Comparison of ENCODE assay signal across 1 cellular context in the genomic region with DNA sequence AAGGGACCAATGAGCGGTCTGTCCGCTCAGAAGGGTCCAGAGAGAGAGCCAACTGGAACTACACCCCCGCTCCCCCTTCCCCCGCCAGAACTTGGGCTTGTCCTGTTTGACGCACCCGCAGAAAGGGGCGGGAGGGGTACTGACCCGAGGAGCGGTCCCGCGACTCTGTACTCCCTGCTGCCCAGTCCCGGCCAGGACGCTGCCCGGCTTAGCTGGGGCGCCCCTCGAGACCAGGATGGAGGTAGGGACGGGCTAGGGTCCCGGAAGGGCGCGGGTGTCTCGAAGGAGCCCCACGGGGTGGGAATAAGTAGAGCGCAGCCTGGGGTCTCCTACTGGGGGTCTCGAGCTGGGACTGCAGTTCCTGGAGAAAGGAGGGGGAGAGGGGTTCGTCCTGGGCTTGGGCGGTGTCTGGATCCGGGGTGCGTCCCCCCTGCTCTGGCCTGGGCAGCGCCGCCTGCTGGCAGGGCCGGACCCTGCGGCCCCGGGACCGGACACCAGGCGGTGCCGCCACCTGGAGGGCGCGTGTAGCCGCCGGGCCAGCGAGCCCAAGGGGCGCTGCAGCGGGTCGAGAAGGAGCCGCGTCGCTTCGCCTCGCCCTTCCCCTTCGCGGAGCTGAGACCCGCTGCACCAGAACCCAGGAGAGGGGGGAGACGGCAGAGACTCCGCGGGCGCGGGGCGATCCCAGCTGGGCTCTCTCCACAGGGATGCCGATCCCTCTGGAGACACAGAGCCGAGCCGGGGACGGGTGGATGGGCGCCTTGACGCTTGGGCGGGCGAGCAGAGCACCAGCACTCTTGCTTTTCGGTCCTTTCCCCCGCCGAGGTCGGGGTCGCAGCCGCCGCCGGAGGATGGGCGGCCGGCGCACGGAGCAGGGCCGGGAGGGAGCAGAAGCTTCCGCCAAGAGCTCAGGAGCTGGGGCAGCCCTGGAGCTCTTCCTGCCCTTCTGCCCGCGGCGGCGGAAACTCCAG.
A peak's percentile ranks its signal among the peaks of the same experiment; 100 is the strongest.
TF ChIP-seq lines count a peak whose summit lies in the region.

No MANE protein-coding gene starts in this region.

TF ChIP-seq in HepG2, 621 proteins besides CTCF, POLR2A, EP300 and RAD21 (continued from another document and continues in another):
- TF ChIP-seq, protein P1, sequence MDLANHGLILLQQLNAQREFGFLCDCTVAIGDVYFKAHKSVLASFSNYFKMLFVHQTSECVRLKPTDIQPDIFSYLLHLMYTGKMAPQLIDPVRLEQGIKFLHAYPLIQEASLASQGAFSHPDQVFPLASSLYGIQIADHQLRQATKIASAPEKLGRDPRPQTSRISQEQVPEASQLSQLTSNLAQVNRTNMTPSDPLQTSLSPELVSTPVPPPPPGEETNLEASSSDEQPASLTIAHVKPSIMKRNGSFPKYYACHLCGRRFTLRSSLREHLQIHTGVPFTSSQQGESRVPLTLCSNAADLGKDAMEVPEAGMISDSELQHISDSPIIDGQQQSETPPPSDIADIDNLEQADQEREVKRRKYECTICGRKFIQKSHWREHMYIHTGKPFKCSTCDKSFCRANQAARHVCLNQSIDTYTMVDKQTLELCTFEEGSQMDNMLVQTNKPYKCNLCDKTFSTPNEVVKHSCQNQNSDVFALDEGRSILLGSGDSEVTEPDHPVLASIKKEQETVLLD (CRISPR knock-in tag; IDR thresholded peaks at IDR 0.05; ENCODE audit: low read depth) = no peak
- TF ChIP-seq ZNF230 (CRISPR knock-in tag; IDR thresholded peaks at IDR 0.05) (0 out of 2 replicates have a peak, but pooled peaks have one; percentile 13), GATAD2A (CRISPR knock-in tag; IDR thresholded peaks at IDR 0.05) (no peak; the same call in 1 of the 2 replicates), CEBPZ (IDR thresholded peaks at IDR 0.05; ENCODE audit: low read length) (no peak), PHF21A (CRISPR knock-in tag; IDR thresholded peaks at IDR 0.05) (0 out of 2 replicates have a peak, but pooled peaks have one; percentile 37), MED13 (CRISPR knock-in tag; IDR thresholded peaks at IDR 0.05) (peak; percentile 58; the same call in 1 of the 2 replicates), HMGA1 (CRISPR knock-in tag; conservative IDR thresholded peaks at IDR 0.05) (no peak), ZNF652 (CRISPR knock-in tag; IDR thresholded peaks at IDR 0.05; ENCODE audit: borderline replicate concordance, low read depth) (no peak), PRPF4 (IDR thresholded peaks at IDR 0.05; ENCODE audit: low read depth, low read length, poor library complexity, severe bottlenecking) (no peak), NFRKB (IDR thresholded peaks at IDR 0.05) (no peak), FOXK1 (CRISPR knock-in tag; IDR thresholded peaks at IDR 0.05; ENCODE audit: borderline replicate concordance, low read depth) (peak; percentile 35; the same call in 1 of the 2 replicates), KDM4B (CRISPR knock-in tag; IDR thresholded peaks at IDR 0.05) (no peak), ZFYVE20 (CRISPR knock-in tag; IDR thresholded peaks at IDR 0.05; ENCODE audit: borderline replicate concordance, low read depth) (peak; percentile 74; the same call in 1 of the 2 replicates), MED1 (CRISPR knock-in tag; IDR thresholded peaks at IDR 0.05) (peak; percentile 68; the same call in 1 of the 2 replicates), SMAD9 (CRISPR knock-in tag; IDR thresholded peaks at IDR 0.05) (no peak), KLF15 (CRISPR knock-in tag; IDR thresholded peaks at IDR 0.05; ENCODE audit: borderline replicate concordance) (peak; percentile 78; the same call in 1 of the 2 replicates), FOXJ3 (CRISPR knock-in tag; IDR thresholded peaks at IDR 0.05; ENCODE audit: borderline replicate concordance) (no peak), NR1H2 (CRISPR knock-in tag; IDR thresholded peaks at IDR 0.05; ENCODE audit: borderline replicate concordance, low read depth) (no peak), RFX3 (CRISPR knock-in tag; IDR thresholded peaks at IDR 0.05) (no peak), SP140L (CRISPR knock-in tag; IDR thresholded peaks at IDR 0.05; ENCODE audit: borderline replicate concordance) (0 out of 2 replicates have a peak, but pooled peaks have one; percentile 44), LRRFIP1 (CRISPR knock-in tag; conservative IDR thresholded peaks at IDR 0.05) (no peak), ZMYM2 (CRISPR knock-in tag; IDR thresholded peaks at IDR 0.05) (no peak), ATF7 (IDR thresholded peaks at IDR 0.05) (no peak), ATF7 (CRISPR knock-in tag; IDR thresholded peaks at IDR 0.05) (no peak), ZNF510 (CRISPR knock-in tag; IDR thresholded peaks at IDR 0.05; ENCODE audit: low read depth) (no peak), ZKSCAN8 (CRISPR knock-in tag; IDR thresholded peaks at IDR 0.05; ENCODE audit: borderline replicate concordance) (no peak), MZF1 (CRISPR knock-in tag; IDR thresholded peaks at IDR 0.05; ENCODE audit: borderline replicate concordance) (no peak), ZNF816 (CRISPR knock-in tag; IDR thresholded peaks at IDR 0.05; ENCODE audit: borderline replicate concordance) (no peak; the same call in 1 of the 2 replicates), FOXP1 (IDR thresholded peaks at IDR 0.05) (no peak), FOXP1 (CRISPR knock-in tag; IDR thresholded peaks at IDR 0.05) (no peak), ZKSCAN5 (CRISPR knock-in tag; IDR thresholded peaks at IDR 0.05) (no peak), MTF2 (CRISPR knock-in tag; IDR thresholded peaks at IDR 0.05; ENCODE audit: borderline replicate concordance) (no peak; the same call in 1 of the 2 replicates), RARG (CRISPR knock-in tag; IDR thresholded peaks at IDR 0.05; ENCODE audit: low read depth) (no peak)
- TF ChIP-seq, protein P2, sequence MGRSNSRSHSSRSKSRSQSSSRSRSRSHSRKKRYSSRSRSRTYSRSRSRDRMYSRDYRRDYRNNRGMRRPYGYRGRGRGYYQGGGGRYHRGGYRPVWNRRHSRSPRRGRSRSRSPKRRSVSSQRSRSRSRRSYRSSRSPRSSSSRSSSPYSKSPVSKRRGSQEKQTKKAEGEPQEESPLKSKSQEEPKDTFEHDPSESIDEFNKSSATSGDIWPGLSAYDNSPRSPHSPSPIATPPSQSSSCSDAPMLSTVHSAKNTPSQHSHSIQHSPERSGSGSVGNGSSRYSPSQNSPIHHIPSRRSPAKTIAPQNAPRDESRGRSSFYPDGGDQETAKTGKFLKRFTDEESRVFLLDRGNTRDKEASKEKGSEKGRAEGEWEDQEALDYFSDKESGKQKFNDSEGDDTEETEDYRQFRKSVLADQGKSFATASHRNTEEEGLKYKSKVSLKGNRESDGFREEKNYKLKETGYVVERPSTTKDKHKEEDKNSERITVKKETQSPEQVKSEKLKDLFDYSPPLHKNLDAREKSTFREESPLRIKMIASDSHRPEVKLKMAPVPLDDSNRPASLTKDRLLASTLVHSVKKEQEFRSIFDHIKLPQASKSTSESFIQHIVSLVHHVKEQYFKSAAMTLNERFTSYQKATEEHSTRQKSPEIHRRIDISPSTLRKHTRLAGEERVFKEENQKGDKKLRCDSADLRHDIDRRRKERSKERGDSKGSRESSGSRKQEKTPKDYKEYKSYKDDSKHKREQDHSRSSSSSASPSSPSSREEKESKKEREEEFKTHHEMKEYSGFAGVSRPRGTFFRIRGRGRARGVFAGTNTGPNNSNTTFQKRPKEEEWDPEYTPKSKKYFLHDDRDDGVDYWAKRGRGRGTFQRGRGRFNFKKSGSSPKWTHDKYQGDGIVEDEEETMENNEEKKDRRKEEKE (IDR thresholded peaks at IDR 0.05) = no peak
- TF ChIP-seq, protein P3, sequence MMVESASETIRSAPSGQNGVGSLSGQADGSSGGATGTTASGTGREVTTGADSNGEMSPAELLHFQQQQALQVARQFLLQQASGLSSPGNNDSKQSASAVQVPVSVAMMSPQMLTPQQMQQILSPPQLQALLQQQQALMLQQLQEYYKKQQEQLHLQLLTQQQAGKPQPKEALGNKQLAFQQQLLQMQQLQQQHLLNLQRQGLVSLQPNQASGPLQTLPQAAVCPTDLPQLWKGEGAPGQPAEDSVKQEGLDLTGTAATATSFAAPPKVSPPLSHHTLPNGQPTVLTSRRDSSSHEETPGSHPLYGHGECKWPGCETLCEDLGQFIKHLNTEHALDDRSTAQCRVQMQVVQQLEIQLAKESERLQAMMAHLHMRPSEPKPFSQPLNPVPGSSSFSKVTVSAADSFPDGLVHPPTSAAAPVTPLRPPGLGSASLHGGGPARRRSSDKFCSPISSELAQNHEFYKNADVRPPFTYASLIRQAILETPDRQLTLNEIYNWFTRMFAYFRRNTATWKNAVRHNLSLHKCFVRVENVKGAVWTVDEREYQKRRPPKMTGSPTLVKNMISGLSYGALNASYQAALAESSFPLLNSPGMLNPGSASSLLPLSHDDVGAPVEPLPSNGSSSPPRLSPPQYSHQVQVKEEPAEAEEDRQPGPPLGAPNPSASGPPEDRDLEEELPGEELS (CRISPR knock-in tag; IDR thresholded peaks at IDR 0.05) = no peak
- TF ChIP-seq, protein P4, sequence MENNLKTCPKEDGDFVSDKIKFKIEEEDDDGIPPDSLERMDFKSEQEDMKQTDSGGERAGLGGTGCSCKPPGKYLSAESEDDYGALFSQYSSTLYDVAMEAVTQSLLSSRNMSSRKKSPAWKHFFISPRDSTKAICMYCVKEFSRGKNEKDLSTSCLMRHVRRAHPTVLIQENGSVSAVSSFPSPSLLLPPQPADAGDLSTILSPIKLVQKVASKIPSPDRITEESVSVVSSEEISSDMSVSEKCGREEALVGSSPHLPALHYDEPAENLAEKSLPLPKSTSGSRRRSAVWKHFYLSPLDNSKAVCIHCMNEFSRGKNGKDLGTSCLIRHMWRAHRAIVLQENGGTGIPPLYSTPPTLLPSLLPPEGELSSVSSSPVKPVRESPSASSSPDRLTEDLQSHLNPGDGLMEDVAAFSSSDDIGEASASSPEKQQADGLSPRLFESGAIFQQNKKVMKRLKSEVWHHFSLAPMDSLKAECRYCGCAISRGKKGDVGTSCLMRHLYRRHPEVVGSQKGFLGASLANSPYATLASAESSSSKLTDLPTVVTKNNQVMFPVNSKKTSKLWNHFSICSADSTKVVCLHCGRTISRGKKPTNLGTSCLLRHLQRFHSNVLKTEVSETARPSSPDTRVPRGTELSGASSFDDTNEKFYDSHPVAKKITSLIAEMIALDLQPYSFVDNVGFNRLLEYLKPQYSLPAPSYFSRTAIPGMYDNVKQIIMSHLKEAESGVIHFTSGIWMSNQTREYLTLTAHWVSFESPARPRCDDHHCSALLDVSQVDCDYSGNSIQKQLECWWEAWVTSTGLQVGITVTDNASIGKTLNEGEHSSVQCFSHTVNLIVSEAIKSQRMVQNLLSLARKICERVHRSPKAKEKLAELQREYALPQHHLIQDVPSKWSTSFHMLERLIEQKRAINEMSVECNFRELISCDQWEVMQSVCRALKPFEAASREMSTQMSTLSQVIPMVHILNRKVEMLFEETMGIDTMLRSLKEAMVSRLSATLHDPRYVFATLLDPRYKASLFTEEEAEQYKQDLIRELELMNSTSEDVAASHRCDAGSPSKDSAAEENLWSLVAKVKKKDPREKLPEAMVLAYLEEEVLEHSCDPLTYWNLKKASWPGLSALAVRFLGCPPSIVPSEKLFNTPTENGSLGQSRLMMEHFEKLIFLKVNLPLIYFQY (CRISPR knock-in tag; IDR thresholded peaks at IDR 0.05; ENCODE audit: borderline replicate concordance) = peak; percentile 98
- TF ChIP-seq, protein P5, sequence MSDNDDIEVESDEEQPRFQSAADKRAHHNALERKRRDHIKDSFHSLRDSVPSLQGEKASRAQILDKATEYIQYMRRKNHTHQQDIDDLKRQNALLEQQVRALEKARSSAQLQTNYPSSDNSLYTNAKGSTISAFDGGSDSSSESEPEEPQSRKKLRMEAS (IDR thresholded peaks at IDR 0.05) = peak; percentile 86
- TF ChIP-seq, protein P6, sequence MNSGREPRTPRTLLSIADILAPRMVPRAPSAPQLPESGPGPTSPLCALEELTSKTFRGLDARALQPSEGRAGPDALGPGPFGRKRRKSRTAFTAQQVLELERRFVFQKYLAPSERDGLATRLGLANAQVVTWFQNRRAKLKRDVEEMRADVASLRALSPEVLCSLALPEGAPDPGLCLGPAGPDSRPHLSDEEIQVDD (CRISPR knock-in tag; IDR thresholded peaks at IDR 0.05; ENCODE audit: borderline replicate concordance) = no peak
- TF ChIP-seq, protein P7, sequence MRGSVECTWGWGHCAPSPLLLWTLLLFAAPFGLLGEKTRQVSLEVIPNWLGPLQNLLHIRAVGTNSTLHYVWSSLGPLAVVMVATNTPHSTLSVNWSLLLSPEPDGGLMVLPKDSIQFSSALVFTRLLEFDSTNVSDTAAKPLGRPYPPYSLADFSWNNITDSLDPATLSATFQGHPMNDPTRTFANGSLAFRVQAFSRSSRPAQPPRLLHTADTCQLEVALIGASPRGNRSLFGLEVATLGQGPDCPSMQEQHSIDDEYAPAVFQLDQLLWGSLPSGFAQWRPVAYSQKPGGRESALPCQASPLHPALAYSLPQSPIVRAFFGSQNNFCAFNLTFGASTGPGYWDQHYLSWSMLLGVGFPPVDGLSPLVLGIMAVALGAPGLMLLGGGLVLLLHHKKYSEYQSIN (CRISPR knock-in tag; IDR thresholded peaks at IDR 0.05; ENCODE audit: borderline replicate concordance) = no peak
